In genomic region chr6:169340395-169340794, GRCh38 we compare ENCODE assay signal across 14 cellular contexts.
DNase-seq lines count a peak whose midpoint lies in the region; ATAC-seq and TF ChIP-seq lines count a peak whose summit lies in the region.
"Had no signal": no experiment of that assay in that cellular context is flagged by ENCODE, and none has a peak within 500 bp of the region (broad histone marks: within the 10 kb centered on the region; RNA-seq: fewer than 3 reads in every experiment).

No MANE protein-coding gene starts in this region.

- in situ Hi-C loops in transverse colon (cut with MboI; ENCODE audit: low pct_ligation_motif_present in 1 of 4, low pct_unique_long_range_greater_than_20kb in 1 of 4, low sequenced_read_pairs in 3 of 4), result no loop called here

- no peaks in the 10 kb centered on the region for H3K4me1 ChIP-seq in transverse colon

- ATAC-seq in HG03139 (IDR thresholded peaks at IDR 0.05; ENCODE audit: unreplicated experiment) (no peak), GM21737 (IDR thresholded peaks at IDR 0.05; ENCODE audit: unreplicated experiment) (no peak)

- TF ChIP-seq CTCF in transverse colon (IDR thresholded peaks at IDR 0.05), result no peak

- no peak for TF ChIP-seq EP300 in transverse colon (IDR thresholded peaks at IDR 0.05; ENCODE audit: low read depth)

- H3K36me3 ChIP-seq in transverse colon, result no peaks in the 10 kb centered on the region

- no peaks in the 10 kb centered on the region for H3K9me3 ChIP-seq in transverse colon

- no peak overlapping the region for H3K27ac ChIP-seq in transverse colon

- H3K4me3 ChIP-seq in transverse colon, result no peak overlapping the region

- 61% methylated on average over 4 of the region's 20 CpGs; no CpG with 5 or more reads in 1 of the 2 donors for WGBS in transverse colon (ENCODE audit: low coverage in 1 of 2), 2 donors

- intact Hi-C loops in transverse colon (cut with DNase I; ENCODE audit: low total_unique reads), result no loop called here

- DNase-seq in A172 (ENCODE audit: low spot score), result peak; percentile 66
- peak; percentile 42 for DNase-seq in HT-29 (ENCODE audit: low spot score)
- DNase-seq in T1000 (lab: John Stamatoyannopoulos, UW), result peak; percentile 54
- peak; percentile 18 for DNase-seq in glomerular visceral epithelial cell (ENCODE audit: extremely low spot score)
- DNase-seq in COR-L47 (lab: John Stamatoyannopoulos, UW), result no peak
- no peak for DNase-seq in transverse colon
- DNase-seq: DMS79 treated with DMSO at 0.1 percent for 48 hours; H9; NCI-H1048; NCI-H2227 treated with DMSO at 0.1 percent for 48 hours; occipital lobe; stimulated activated CD4-positive, alpha-beta T cell treated with anti-CD3 and anti-CD28 coated beads, Interleukin-12 subunit alpha, Interleukin-12 subunit beta, amount 100 ng/mL, for 4 hours had no signal

- no peaks in the 10 kb centered on the region for H3K27me3 ChIP-seq in transverse colon

- no peak for TF ChIP-seq POLR2A in transverse colon (IDR thresholded peaks at IDR 0.05)

Comparison
In these comparisons a context has a peak if more than half of its experiments do, and no peak if none do; other contexts are left out.
1. DNase-seq: peak in A172 (single experiment), HT-29 (single experiment), T1000 (single experiment) and glomerular visceral epithelial cell (single experiment); none in COR-L47 (single experiment) and transverse colon (single experiment).